28 cellular contexts compared by ENCODE assay signal in the genomic region with DNA sequence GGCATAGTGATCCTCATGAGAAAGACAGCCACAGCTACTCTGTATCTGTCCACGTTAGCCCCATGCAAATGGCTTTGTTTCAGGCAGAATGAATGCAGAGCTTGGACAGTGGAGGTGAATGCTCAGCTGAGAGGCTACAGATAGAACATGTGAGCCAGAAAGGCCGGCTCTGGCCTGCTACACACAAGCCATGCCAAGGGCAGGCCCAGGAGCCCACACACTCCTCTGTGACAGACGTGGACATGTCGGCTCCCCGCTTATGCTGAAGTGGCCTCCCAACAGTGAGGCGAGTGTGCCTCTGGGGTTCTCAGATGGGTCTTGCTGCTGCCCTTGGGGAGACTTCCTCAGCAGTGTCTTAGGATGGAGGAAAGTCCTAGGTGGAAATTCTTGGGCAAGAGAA.
DNase-seq lines count a peak whose midpoint lies in the region; ATAC-seq and TF ChIP-seq lines count a peak whose summit lies in the region.
"Had no signal": no experiment of that assay in that cellular context is flagged by ENCODE, and none has a peak within 500 bp of the region (broad histone marks: within the 10 kb centered on the region; RNA-seq: fewer than 3 reads in every experiment).

No MANE protein-coding gene starts in this region.

- no peaks in the 10 kb centered on the region for H3K4me1 ChIP-seq in endodermal cell (ENCODE audit: control insufficient read depth, insufficient read depth, low read length)
- H3K4me1 ChIP-seq: ascending aorta, gastroesophageal sphincter had no signal

- 91 to 95% methylated on average over 4 to 6 of the region's 6 CpGs for WGBS in endodermal cell (ENCODE audit: insufficient coverage in 1 of 2, insufficient read length in 1 of 2), 2 experiments

- H3K27me3 Mint-ChIP-seq in activated CD4-positive, alpha-beta T cell treated with anti-CD3 and anti-CD28 coated beads, Interleukin-2, amount 10 ng/mL, durations not matched to agents 7 days and 5 days: no peaks in the 10 kb centered on the region
- H3K27me3 Mint-ChIP-seq in CD4-positive, alpha-beta T cell: no peaks in the 10 kb centered on the region
- peaks cover 7% of the 10 kb centered on the region for H3K27me3 Mint-ChIP-seq in endodermal cell (ENCODE audit: insufficient read depth)
- H3K27me3 Mint-ChIP-seq: activated naive CD8-positive, alpha-beta T cell had no signal

- no peak for ATAC-seq in CD4-positive, alpha-beta T cell (ENCODE audit: poor library complexity)
- ATAC-seq in stimulated activated effector memory CD8-positive, alpha-beta T cell treated with anti-CD3 and anti-CD28 coated beads, Interleukin-12 subunit alpha, Interleukin-12 subunit beta, amount 100 ng/mL, for 72 hours: peak; percentile 19
- no peak for ATAC-seq in HG03095 (IDR thresholded peaks at IDR 0.05; ENCODE audit: unreplicated experiment)
- ATAC-seq: activated CD8-positive, alpha-beta memory T cell treated with anti-CD3 and anti-CD28 coated beads, Interleukin-2, amount 10 ng/mL, durations not matched to agents 7 days and 5 days; gastroesophageal sphincter; GM23338; left lobe of liver had no signal

- no peaks in the 10 kb centered on the region for H3K36me3 Mint-ChIP-seq in activated CD4-positive, alpha-beta T cell treated with anti-CD3 and anti-CD28 coated beads, Interleukin-2, amount 10 ng/mL, durations not matched to agents 7 days and 5 days (ENCODE audit: low read depth)
- H3K36me3 Mint-ChIP-seq in CD4-positive, alpha-beta T cell (ENCODE audit: low read depth): no peaks in the 10 kb centered on the region
- H3K36me3 Mint-ChIP-seq in endodermal cell (ENCODE audit: low read depth): no peaks in the 10 kb centered on the region
- no peaks in the 10 kb centered on the region for H3K36me3 Mint-ChIP-seq in stimulated activated effector memory CD8-positive, alpha-beta T cell treated with anti-CD3 and anti-CD28 coated beads, Interleukin-12 subunit alpha, Interleukin-12 subunit beta, amount 100 ng/mL, for 72 hours
- H3K36me3 Mint-ChIP-seq: activated CD8-positive, alpha-beta memory T cell treated with anti-CD3 and anti-CD28 coated beads, Interleukin-2, amount 10 ng/mL, durations not matched to agents 7 days and 5 days; activated naive CD8-positive, alpha-beta T cell had no signal

- no peak for TF ChIP-seq CTCF in CD4-positive, alpha-beta T cell (IDR thresholded peaks at IDR 0.05)
- no peak for TF ChIP-seq CTCF in endodermal cell (conservative IDR thresholded peaks at IDR 0.05)

- H3K27me3 ChIP-seq in CD4-positive, alpha-beta T cell (ENCODE audit: control insufficient read depth, insufficient read depth, low read length): no peaks in the 10 kb centered on the region
- no peaks in the 10 kb centered on the region for H3K27me3 ChIP-seq in endodermal cell (ENCODE audit: control insufficient read depth, insufficient read depth, low read length, poor library complexity, severe bottlenecking)
- H3K27me3 ChIP-seq: ascending aorta, cardiac muscle cell, gastroesophageal sphincter had no signal

- no peaks in the 10 kb centered on the region for H3K9me3 Mint-ChIP-seq in activated CD4-positive, alpha-beta T cell treated with anti-CD3 and anti-CD28 coated beads, Interleukin-2, amount 10 ng/mL, durations not matched to agents 7 days and 5 days
- H3K9me3 Mint-ChIP-seq in CD4-positive, alpha-beta T cell: no peaks in the 10 kb centered on the region
- peaks cover 17% of the 10 kb centered on the region for H3K9me3 Mint-ChIP-seq in endodermal cell
- H3K9me3 Mint-ChIP-seq in stimulated activated effector memory CD8-positive, alpha-beta T cell treated with anti-CD3 and anti-CD28 coated beads, Interleukin-12 subunit alpha, Interleukin-12 subunit beta, amount 100 ng/mL, for 72 hours: no peaks in the 10 kb centered on the region
- H3K9me3 Mint-ChIP-seq: activated CD4-positive, alpha-beta T cell treated with anti-CD3 and anti-CD28 coated beads, Interleukin-2, amount 10 ng/mL, durations not matched to agents 24 days and 14 days; activated T-helper 2 cell treated with anti-CD3 and anti-CD28 coated beads, Interferon-gamma antibody, Interleukin-2, Interleukin-4, amounts not matched to agents 10 μg/mL and 5 μg/mL and 100 μg/mL, durations not matched to agents 14 hours and 24 hours and 36 hours had no signal

- POLR2A ChIA-PET in activated CD4-positive, alpha-beta T cell treated with anti-CD3 and anti-CD28 coated beads, Interleukin-2, amount 10 ng/mL, durations not matched to agents 7 days and 5 days (lab: Charles Lee): no interaction called here
- POLR2A ChIA-PET in CD4-positive, alpha-beta T cell (lab: Charles Lee): no interaction called here

- no peaks in the 10 kb centered on the region for H3K9me3 ChIP-seq in CD4-positive, alpha-beta T cell (ENCODE audit: control insufficient read depth, low read length)
- H3K9me3 ChIP-seq in endodermal cell (ENCODE audit: control insufficient read depth, low read length): no peaks in the 10 kb centered on the region
- H3K9me3 ChIP-seq: ascending aorta, gastroesophageal sphincter had no signal

- H3K9ac ChIP-seq in endodermal cell (ENCODE audit: extremely low read depth, low read length, poor library complexity, severe bottlenecking): no peak overlapping the region
- H3K9ac ChIP-seq: KMS-11 had no signal

- no peak overlapping the region for H3K27ac ChIP-seq in CD4-positive, alpha-beta T cell (ENCODE audit: low read depth, low read length)
- no peak overlapping the region for H3K27ac ChIP-seq in endodermal cell (ENCODE audit: low read depth, low read length)
- H3K27ac ChIP-seq: ascending aorta, cardiac muscle cell, gastroesophageal sphincter, KMS-11 had no signal

- no peak overlapping the region for H3K4me3 Mint-ChIP-seq in activated CD4-positive, alpha-beta T cell treated with anti-CD3 and anti-CD28 coated beads, Interleukin-2, amount 10 ng/mL, durations not matched to agents 7 days and 5 days
- no peak overlapping the region for H3K4me3 Mint-ChIP-seq in CD4-positive, alpha-beta T cell
- H3K4me3 Mint-ChIP-seq in endodermal cell: no peak overlapping the region
- H3K4me3 Mint-ChIP-seq in stimulated activated effector memory CD8-positive, alpha-beta T cell treated with anti-CD3 and anti-CD28 coated beads, Interleukin-12 subunit alpha, Interleukin-12 subunit beta, amount 100 ng/mL, for 72 hours: no peak overlapping the region
- H3K4me3 Mint-ChIP-seq: activated CD4-positive, alpha-beta T cell treated with anti-CD3 and anti-CD28 coated beads, Interleukin-2, amount 10 ng/mL, durations not matched to agents 24 days and 14 days; activated CD8-positive, alpha-beta memory T cell treated with anti-CD3 and anti-CD28 coated beads, Interleukin-2, amount 10 ng/mL, durations not matched to agents 7 days and 5 days; activated naive CD8-positive, alpha-beta T cell; GM23338; naive thymus-derived CD4-positive, alpha-beta T cell had no signal

- intact Hi-C loops in CD4-positive, alpha-beta T cell (cut with DNase I, micrococcal nuclease): loop anchor here in 1 of 2 experiments (10.0 kb wide), 1 partner anchor 56 kb away; no protein-coding TSS in a partner anchor

- CTCF ChIA-PET in activated CD4-positive, alpha-beta T cell treated with anti-CD3 and anti-CD28 coated beads, Interleukin-2, amount 10 ng/mL, durations not matched to agents 7 days and 5 days (lab: Charles Lee): no interaction called here
- CTCF ChIA-PET in CD4-positive, alpha-beta T cell (lab: Charles Lee): no interaction called here

- no peaks in the 10 kb centered on the region for H3K36me3 ChIP-seq in endodermal cell (ENCODE audit: control insufficient read depth, insufficient read depth, low read length)
- H3K36me3 ChIP-seq: ascending aorta, cardiac muscle cell, gastroesophageal sphincter had no signal

- no peak for DNase-seq in activated CD4-positive, alpha-beta T cell treated with anti-CD3 and anti-CD28 coated beads, Interleukin-2, amount 10 ng/mL, durations not matched to agents 7 days and 5 days
- DNase-seq in activated CD4-positive, alpha-beta T cell treated with anti-CD3 and anti-CD28 coated beads for 4 hours: no peak
- no peak for DNase-seq in CD4-positive, alpha-beta T cell
- DNase-seq in endodermal cell (peak; percentile 26), HuH-7 (ENCODE audit: low spot score) (no peak)
- no peak for DNase-seq in stimulated activated effector memory CD8-positive, alpha-beta T cell treated with anti-CD3 and anti-CD28 coated beads, Interleukin-12 subunit alpha, Interleukin-12 subunit beta, amount 100 ng/mL, for 72 hours (ENCODE audit: low spot score in 2 of 2)
- no peak for DNase-seq in activated naive CD4-positive, alpha-beta T cell (lab: John Stamatoyannopoulos, UW)
- DNase-seq: 8988T; activated CD4-positive, alpha-beta T cell treated with anti-CD3 and anti-CD28 coated beads, Interleukin-2, amount 10 ng/mL, durations not matched to agents 24 days and 14 days; activated CD8-positive, alpha-beta memory T cell treated with anti-CD3 and anti-CD28 coated beads, Interleukin-2, amount 10 ng/mL, durations not matched to agents 7 days and 5 days; AML-193; dermis blood vessel endothelial cell; hippocampal formation; midbrain; naive thymus-derived CD4-positive, alpha-beta T cell; NCI-H1417; NCI-H2081; NCI-H69; retina had no signal

- no peak overlapping the region for H3K4me3 ChIP-seq in endodermal cell (ENCODE audit: low read length)
- H3K4me3 ChIP-seq: ascending aorta, cardiac muscle cell, gastroesophageal sphincter, GM23338 had no signal

- H3K4me1 Mint-ChIP-seq in activated CD4-positive, alpha-beta T cell treated with anti-CD3 and anti-CD28 coated beads, Interleukin-2, amount 10 ng/mL, durations not matched to agents 7 days and 5 days: peaks cover 12% of the 10 kb centered on the region
- H3K4me1 Mint-ChIP-seq in CD4-positive, alpha-beta T cell (ENCODE audit: low read depth): peaks cover 17% of the 10 kb centered on the region
- peaks cover 31% of the 10 kb centered on the region for H3K4me1 Mint-ChIP-seq in endodermal cell
- H3K4me1 Mint-ChIP-seq in stimulated activated effector memory CD8-positive, alpha-beta T cell treated with anti-CD3 and anti-CD28 coated beads, Interleukin-12 subunit alpha, Interleukin-12 subunit beta, amount 100 ng/mL, for 72 hours: no peaks in the 10 kb centered on the region
- H3K4me1 Mint-ChIP-seq: activated CD4-positive, alpha-beta T cell treated with anti-CD3 and anti-CD28 coated beads, Interleukin-2, amount 10 ng/mL, durations not matched to agents 24 days and 14 days had no signal

- peak overlapping the region; percentile 55 for H3K27ac Mint-ChIP-seq in activated CD4-positive, alpha-beta T cell treated with anti-CD3 and anti-CD28 coated beads, Interleukin-2, amount 10 ng/mL, durations not matched to agents 7 days and 5 days
- H3K27ac Mint-ChIP-seq in CD4-positive, alpha-beta T cell: peak overlapping the region; percentile 52
- H3K27ac Mint-ChIP-seq in endodermal cell: no peak overlapping the region
- H3K27ac Mint-ChIP-seq in stimulated activated effector memory CD8-positive, alpha-beta T cell treated with anti-CD3 and anti-CD28 coated beads, Interleukin-12 subunit alpha, Interleukin-12 subunit beta, amount 100 ng/mL, for 72 hours: no peak overlapping the region
- H3K27ac Mint-ChIP-seq: activated CD4-positive, alpha-beta T cell treated with anti-CD3 and anti-CD28 coated beads, Interleukin-2, amount 10 ng/mL, durations not matched to agents 24 days and 14 days; activated CD8-positive, alpha-beta memory T cell treated with anti-CD3 and anti-CD28 coated beads, Interleukin-2, amount 10 ng/mL, durations not matched to agents 7 days and 5 days; activated naive CD8-positive, alpha-beta T cell; activated T-helper 2 cell treated with anti-CD3 and anti-CD28 coated beads, Interferon-gamma antibody, Interleukin-2, Interleukin-4, amounts not matched to agents 10 μg/mL and 5 μg/mL and 100 μg/mL, durations not matched to agents 14 hours and 24 hours and 36 hours; GM23338 had no signal

Comparison
In these comparisons a context has a peak if more than half of its experiments do, and no peak if none do; other contexts are left out.
1. H3K27ac Mint-ChIP-seq: peak in activated CD4-positive, alpha-beta T cell treated with anti-CD3 and anti-CD28 coated beads, Interleukin-2, amount 10 ng/mL, durations not matched to agents 7 days and 5 days (single experiment) and CD4-positive, alpha-beta T cell (single experiment); none in endodermal cell (single experiment) and stimulated activated effector memory CD8-positive, alpha-beta T cell treated with anti-CD3 and anti-CD28 coated beads, Interleukin-12 subunit alpha, Interleukin-12 subunit beta, amount 100 ng/mL, for 72 hours (single experiment).